In genomic region chr13:61670384-61671161, GRCh38 we compare ENCODE assay signal across 20 cellular contexts.
A peak's percentile ranks its signal among the peaks of the same experiment; 100 is the strongest.
DNase-seq lines count a peak whose midpoint lies in the region; ATAC-seq, FAIRE-seq and TF ChIP-seq lines count a peak whose summit lies in the region.
"Had no signal": no experiment of that assay in that cellular context is flagged by ENCODE, and none has a peak within 500 bp of the region (broad histone marks: within the 10 kb centered on the region; RNA-seq: fewer than 3 reads in every experiment).

No MANE protein-coding gene starts in this region.

- no peaks in the 10 kb centered on the region for H3K9me3 ChIP-seq in K562 (replicated peaks; ENCODE audit: control insufficient read depth, insufficient read depth, low read depth, low read length)
- H3K9me3 ChIP-seq: BE2C had no signal

- TF ChIP-seq RAD21 in K562 (CRISPR knock-in tag; conservative IDR thresholded peaks at IDR 0.05 in 1 of 2, IDR thresholded peaks at IDR 0.05 in 1 of 2), result no peak

- H2AFZ ChIP-seq in GM23338 (peak overlapping the region; percentile 60; the same call in 1 of the 2 replicates), K562 (ENCODE audit: low read depth, low read length) (0 out of 2 replicates have a peak overlapping the region, but pooled peaks have one; percentile 24)

- intact Hi-C loops in K562 (cut with micrococcal nuclease) (no loop called here), MCF 10A (cut with micrococcal nuclease) (no loop called here)

- no peak for TF ChIP-seq CTCF in GM23338 (conservative IDR thresholded peaks at IDR 0.05; ENCODE audit: low read depth in 2 of 2)
- TF ChIP-seq CTCF in K562 (IDR thresholded peaks at IDR 0.05 in 2 of 3, conservative IDR thresholded peaks at IDR 0.05 in 1 of 3; ENCODE audit: insufficient read depth in 2 of 3, low read depth in 1 of 3, low read length in 3 of 3), result no peak
- no peak for TF ChIP-seq CTCF in progenitor cell of endocrine pancreas (IDR thresholded peaks at IDR 0.05; ENCODE audit: unreplicated experiment)
- TF ChIP-seq CTCF in MCF 10A (IDR thresholded peaks at IDR 0.05; ENCODE audit: unreplicated experiment), result no peak

- no peaks in the 10 kb centered on the region for H3K9me2 ChIP-seq in GM23338 (ENCODE audit: insufficient read depth)

- DNase-seq in GM23338 (ENCODE audit: low spot score) (no peak), NCI-H1105 treated with DMSO at 0.1 percent for 48 hours (lab: John Stamatoyannopoulos, UW) (peak; percentile 65), K562 (ENCODE audit: extremely low read depth in 1 of 4, low spot score in 3 of 4) (peak in 1 of 4 experiments; percentile 20), progenitor cell of endocrine pancreas (ENCODE audit: low spot score, unreplicated experiment) (no peak), RCC 7860 (ENCODE audit: low spot score) (no peak), MCF 10A (ENCODE audit: unreplicated experiment) (no peak)
- DNase-seq: ACHN; BE2C; C1 segment of cervical spinal cord; CD4-positive, CD25-positive, alpha-beta regulatory T cell; CD8-positive, alpha-beta memory T cell; COR-L47; GDM1; H9 had no signal

- no peaks in the 10 kb centered on the region for H3K9me1 ChIP-seq in K562 (ENCODE audit: control insufficient read depth, insufficient read depth, low read length)

- FAIRE-seq in K562 (lab: Jason Lieb, UNC) (no peak), RCC 7860 (lab: Jason Lieb, UNC) (no peak)
- FAIRE-seq: A204.1, D721Med, GM12892, GM18507, H1 had no signal

- CTCF ChIA-PET in K562 (lab: Yijun Ruan, JAX; ENCODE audit: low intra/inter-chr PET ratio), result no interaction called here
- CTCF ChIA-PET in MCF 10A (lab: Yijun Ruan, JAX), result interaction anchor here (0.6 kb wide), 1 partner anchor 1016 kb away, joined by 4 read pairs; no protein-coding TSS in a partner anchor

- H4K20me1 ChIP-seq in GM23338 (replicated peaks; ENCODE audit: insufficient read depth) (no peaks in the 10 kb centered on the region), K562 (replicated peaks; ENCODE audit: control insufficient read depth, insufficient read depth, low read length) (no peaks in the 10 kb centered on the region)

- H3K4me1 ChIP-seq in GM23338 (ENCODE audit: insufficient read depth), result no peaks in the 10 kb centered on the region
- H3K4me1 ChIP-seq in K562 (replicated peaks in 1 of 2; ENCODE audit: control insufficient read depth in 2 of 2, insufficient read depth in 2 of 2, low read length in 2 of 2), result no peaks in the 10 kb centered on the region

- no peaks in the 10 kb centered on the region for H3K27me3 ChIP-seq in GM23338 (ENCODE audit: insufficient read depth)
- H3K27me3 ChIP-seq in K562 (ENCODE audit: control insufficient read depth in 2 of 2, insufficient read depth in 2 of 2, low read length in 2 of 2), result no peaks in the 10 kb centered on the region
- H3K27me3 ChIP-seq: BE2C had no signal

- H3K36me3 Mint-ChIP-seq in GM23338 (ENCODE audit: low read depth) (no peaks in the 10 kb centered on the region), progenitor cell of endocrine pancreas (ENCODE audit: insufficient read depth) (no peaks in the 10 kb centered on the region), MCF 10A (ENCODE audit: insufficient read depth, unreplicated experiment) (no peaks in the 10 kb centered on the region)
- H3K36me3 Mint-ChIP-seq: CD4-positive, CD25-positive, alpha-beta regulatory T cell; CD8-positive, alpha-beta memory T cell had no signal

- H3K79me2 ChIP-seq in GM23338 (replicated peaks; ENCODE audit: insufficient read depth) (no peaks in the 10 kb centered on the region), K562 (ENCODE audit: control insufficient read depth, insufficient read depth, low read length) (no peaks in the 10 kb centered on the region)

- in situ Hi-C loops in K562 (cut with MboI), result no loop called here

- H3K27ac ChIP-seq in GM23338 (ENCODE audit: low read depth), result no peak overlapping the region
- H3K27ac ChIP-seq in K562 (ENCODE audit: extremely low read depth, low read depth, low read length), result peak overlapping the region; percentile 56; the same call in 2 of the 3 replicates

- 0% methylated on average over 9 of the region's 19 CpGs for WGBS in K562 (ENCODE audit: insufficient coverage, low coverage, missing lambda C conversion rate)

- POLR2A ChIA-PET in K562 (lab: Yijun Ruan, JAX) (no interaction called here), MCF 10A (lab: Yijun Ruan, JAX) (no interaction called here)

- no peak overlapping the region for H3K27ac Mint-ChIP-seq in GM23338
- H3K27ac Mint-ChIP-seq in progenitor cell of endocrine pancreas, result peak overlapping the region; percentile 96
- H3K27ac Mint-ChIP-seq in MCF 10A (ENCODE audit: low read depth, unreplicated experiment), result no peak overlapping the region
- H3K27ac Mint-ChIP-seq: CD4-positive, CD25-positive, alpha-beta regulatory T cell; CD8-positive, alpha-beta memory T cell; H9 had no signal

- H3K4me3 Mint-ChIP-seq in GM23338 (no peak overlapping the region), progenitor cell of endocrine pancreas (ENCODE audit: low read depth) (no peak overlapping the region), MCF 10A (ENCODE audit: unreplicated experiment) (no peak overlapping the region)
- H3K4me3 Mint-ChIP-seq: CD8-positive, alpha-beta memory T cell; H9 had no signal

- H3K4me1 Mint-ChIP-seq in GM23338, result 0 out of 3 replicates have a peak, but pooled peaks cover 3% of the 10 kb centered on the region
- peaks cover 17% of the 10 kb centered on the region for H3K4me1 Mint-ChIP-seq in progenitor cell of endocrine pancreas (ENCODE audit: low read depth)
- peaks cover 3% of the 10 kb centered on the region for H3K4me1 Mint-ChIP-seq in MCF 10A (ENCODE audit: insufficient read depth, unreplicated experiment)
- H3K4me1 Mint-ChIP-seq: CD4-positive, CD25-positive, alpha-beta regulatory T cell; CD8-positive, alpha-beta memory T cell had no signal

- no peak overlapping the region for H3K4me2 ChIP-seq in GM23338
- H3K4me2 ChIP-seq in K562 (ENCODE audit: insufficient read depth, low read length), result peak overlapping the region; percentile 32; the same call in 1 of the 2 replicates

- TSS peak; percentile 59 for BruUV-seq in K562 (replicated peaks; lab: Mats Ljungman, UMichigan)
- BruUV-seq in MCF 10A (replicated peaks; lab: Mats Ljungman, UMichigan), result no TSS peak

- no peak for TF ChIP-seq EP300 in K562 (IDR thresholded peaks at IDR 0.05; ENCODE audit: low read length)

- no peak for TF ChIP-seq POLR2A in K562 (conservative IDR thresholded peaks at IDR 0.05)

- no peak overlapping the region for H3K4me3 ChIP-seq in GM23338
- H3K4me3 ChIP-seq in K562, result peak overlapping the region; percentile 19

- no peaks in the 10 kb centered on the region for H3F3A ChIP-seq in GM23338 (replicated peaks; ENCODE audit: low read depth)

- H3K9ac ChIP-seq in K562 (ENCODE audit: insufficient read depth in 1 of 2, low read depth in 2 of 2, low read length in 2 of 2), result peak overlapping the region in 1 of 2 experiments; percentile 51; a peak in 2 of 4 replicates

- H3K36me3 ChIP-seq in GM23338 (ENCODE audit: insufficient read depth), result no peaks in the 10 kb centered on the region
- no peaks in the 10 kb centered on the region for H3K36me3 ChIP-seq in K562 (ENCODE audit: control insufficient read depth, insufficient read depth, low read length)
- H3K36me3 ChIP-seq: BE2C had no signal

- ATAC-seq in GM23338, result no peak
- ATAC-seq in K562, result peak; percentile 60; the same call in 1 of the 3 replicates
- ATAC-seq in GM19452 (IDR thresholded peaks at IDR 0.05; ENCODE audit: unreplicated experiment), result no peak

- H3K9me3 Mint-ChIP-seq in GM23338 (no peaks in the 10 kb centered on the region; the same call in 2 of the 3 replicates), progenitor cell of endocrine pancreas (ENCODE audit: low read depth) (peaks cover 3% of the 10 kb centered on the region), MCF 10A (ENCODE audit: unreplicated experiment) (no peaks in the 10 kb centered on the region)
- H3K9me3 Mint-ChIP-seq: H9 had no signal

- H3K27me3 Mint-ChIP-seq in GM23338 (ENCODE audit: insufficient read depth, low read depth, poor library complexity) (no peaks in the 10 kb centered on the region), progenitor cell of endocrine pancreas (no peaks in the 10 kb centered on the region), MCF 10A (ENCODE audit: insufficient read depth, unreplicated experiment) (no peaks in the 10 kb centered on the region)
- H3K27me3 Mint-ChIP-seq: CD4-positive, CD25-positive, alpha-beta regulatory T cell; CD8-positive, alpha-beta memory T cell had no signal

TF ChIP-seq in GM23338, 12 proteins besides CTCF, POLR2A, EP300 and RAD21 (continues in another document):
- TF ChIP-seq EZH2 (IDR thresholded peaks at IDR 0.05; ENCODE audit: low read depth, unreplicated experiment), result no peak
- TF ChIP-seq ETS1 (IDR thresholded peaks at IDR 0.05), result no peak
- no peak for TF ChIP-seq ZNF114 (CRISPR knock-in tag; IDR thresholded peaks at IDR 0.05)
- TF ChIP-seq CREB1 (CRISPR knock-in tag; IDR thresholded peaks at IDR 0.05; ENCODE audit: low read depth), result no peak
- no peak for TF ChIP-seq ZNF331 (CRISPR knock-in tag; IDR thresholded peaks at IDR 0.05; ENCODE audit: low read depth)

TF ChIP-seq in K562, 482 proteins besides CTCF, POLR2A, EP300 and RAD21 (continues in another document):
- no peak for TF ChIP-seq ZNF224 (CRISPR knock-in tag; IDR thresholded peaks at IDR 0.05)
- TF ChIP-seq CEBPB (tag; IDR thresholded peaks at IDR 0.05), result peak; percentile 83
- TF ChIP-seq ZNF3 (CRISPR knock-in tag; IDR thresholded peaks at IDR 0.05), result no peak
- TF ChIP-seq YBX1 (IDR thresholded peaks at IDR 0.05), result no peak
- TF ChIP-seq E2F6 (IDR thresholded peaks at IDR 0.05; ENCODE audit: borderline replicate concordance in 1 of 2, extremely low read depth in 1 of 2, insufficient read depth in 1 of 2, insufficient read length in 1 of 2, low read depth in 1 of 2, low read length in 1 of 2, poor library complexity in 1 of 2, severe bottlenecking in 1 of 2), result peak in 1 of 2 experiments; percentile 10
- TF ChIP-seq LEF1 (IDR thresholded peaks at IDR 0.05), result no peak
